Comparison of ENCODE assay signal across 22 cellular contexts in the genomic region with DNA sequence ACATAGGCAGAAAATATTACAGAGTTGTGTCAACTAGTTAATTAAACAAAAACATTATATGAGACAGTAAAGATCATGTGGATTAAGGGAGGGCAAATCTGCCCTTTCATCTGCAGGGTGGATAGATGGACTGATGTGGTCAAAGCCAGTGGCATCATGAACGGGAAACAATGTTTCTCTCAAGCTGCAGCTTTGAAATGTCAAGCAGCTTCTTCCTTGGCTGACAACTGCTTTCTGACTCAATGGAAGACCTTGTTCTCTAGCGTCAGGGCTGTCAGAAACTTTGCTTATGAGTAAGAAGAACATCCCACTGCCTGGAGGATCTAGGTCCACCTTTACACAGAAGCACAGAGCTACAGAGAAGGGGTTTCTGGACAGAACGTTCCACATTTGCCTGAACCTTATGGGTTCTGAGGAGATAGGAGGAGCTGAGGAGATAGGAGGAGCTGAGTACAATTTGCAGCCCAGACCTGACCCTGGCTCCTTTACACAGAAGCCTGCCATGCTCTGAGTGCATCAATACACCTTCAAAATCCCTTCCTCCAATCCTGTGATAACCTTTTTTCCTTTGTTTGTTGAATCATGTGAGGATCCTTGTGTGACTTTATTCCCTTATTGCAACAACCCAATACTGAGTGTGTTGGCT. TPM values are rescaled to one million over a fixed set of nuclear protein-coding genes. Genes with fewer than 3 reads are reported as not detected.
DNase-seq lines count a peak whose midpoint lies in the region; FAIRE-seq and TF ChIP-seq lines count a peak whose summit lies in the region.
"Had no signal": no experiment of that assay in that cellular context is flagged by ENCODE, and none has a peak within 500 bp of the region (broad histone marks: within the 10 kb centered on the region; RNA-seq: fewer than 3 reads in every experiment).

No MANE protein-coding gene starts in this region.

- dilution Hi-C loops in mammary epithelial cell (cut with HindIII; ENCODE audit: low sequenced_read_pairs), result no loop called here

- no peak overlapping the region for H3K27ac Mint-ChIP-seq in MCF 10A (ENCODE audit: low read depth, unreplicated experiment)
- H3K27ac Mint-ChIP-seq: CD8-positive, alpha-beta T cell had no signal

- TF ChIP-seq CTCF in mammary epithelial cell (conservative IDR thresholded peaks at IDR 0.05 in 1 of 2, IDR thresholded peaks at IDR 0.05 in 1 of 2; ENCODE audit: extremely low read depth in 1 of 2, insufficient read depth in 1 of 2, low read depth in 1 of 2, low read length in 2 of 2) (no peak), MCF 10A (IDR thresholded peaks at IDR 0.05; ENCODE audit: unreplicated experiment) (no peak), fibroblast of villous mesenchyme (IDR thresholded peaks at IDR 0.05; ENCODE audit: insufficient read depth, low read depth, low read length) (no peak)

- H3K9me3 ChIP-seq in mammary epithelial cell (replicated peaks; ENCODE audit: insufficient read depth, low read length), result no peaks in the 10 kb centered on the region

- no peaks in the 10 kb centered on the region for H3K4me1 Mint-ChIP-seq in MCF 10A (ENCODE audit: insufficient read depth, unreplicated experiment)

- H3K36me3 ChIP-seq in mammary epithelial cell (ENCODE audit: insufficient read depth, low read length), result no peaks in the 10 kb centered on the region

- no peak for FAIRE-seq in GM12891 (lab: Jason Lieb, UNC)
- FAIRE-seq: D721Med, GM12892, HepG2 had no signal

- in situ Hi-C loops in mammary epithelial cell (cut with MboI; ENCODE audit: low sequenced_read_pairs in 2 of 2) (loop anchor here in 1 of 2 donors (25.0 kb wide), 1 partner anchor 89 kb away; no protein-coding TSS in a partner anchor), SK-MEL-5 (cut with HindIII; ENCODE audit: low pct_unique_long_range_greater_than_20kb, low sequenced_read_pairs) (no loop called here)

- no peak overlapping the region for H3K4me3 Mint-ChIP-seq in MCF 10A (ENCODE audit: unreplicated experiment)
- H3K4me3 Mint-ChIP-seq: CD8-positive, alpha-beta T cell had no signal

- no peaks in the 10 kb centered on the region for H3K27me3 Mint-ChIP-seq in MCF 10A (ENCODE audit: insufficient read depth, unreplicated experiment)

- WGBS in mammary epithelial cell (ENCODE audit: low coverage, missing lambda C conversion rate), result 34% methylated on average over 3 of the region's 3 CpGs

- no peak overlapping the region for H3K4me2 ChIP-seq in mammary epithelial cell (ENCODE audit: insufficient read depth, low read depth, low read length)
- H3K4me2 ChIP-seq: KMS-11 had no signal

- CTCF ChIA-PET in mammary epithelial cell (lab: Charles Lee; ENCODE audit: low non-redundant PET) (interaction anchor here (0.7 kb wide), 1 partner anchor 1479 kb away, joined by 3 read pairs; no protein-coding TSS in a partner anchor), MCF 10A (lab: Yijun Ruan, JAX) (no interaction called here)

- H3K36me3 Mint-ChIP-seq in MCF 10A (ENCODE audit: insufficient read depth, unreplicated experiment), result no peaks in the 10 kb centered on the region
- H3K36me3 Mint-ChIP-seq: CD8-positive, alpha-beta T cell had no signal

- H3K4me1 ChIP-seq in mammary epithelial cell (ENCODE audit: insufficient read depth, low read length), result peaks cover 3% of the 10 kb centered on the region

- intact Hi-C loops in mammary epithelial cell (cut with micrococcal nuclease) (no loop called here), MCF 10A (cut with micrococcal nuclease) (no loop called here)

- TF ChIP-seq POLR2A in GM12891 (IDR thresholded peaks at IDR 0.05; ENCODE audit: low read depth, low read length), result no peak

- DNase-seq in mammary epithelial cell (peak; percentile 14), MCF 10A (ENCODE audit: unreplicated experiment) (no peak), SK-MEL-5 (ENCODE audit: low read depth, low spot score) (peak; percentile 94), fibroblast of villous mesenchyme (ENCODE audit: low read depth) (peak; percentile 9), GM12891 (ENCODE audit: insufficient read length, low spot score) (no peak), NCI-H2196 treated with DMSO at 0.1 percent for 48 hours (lab: John Stamatoyannopoulos, UW; ENCODE audit: unreplicated experiment) (no peak), NCI-H1105 (lab: John Stamatoyannopoulos, UW) (no peak)
- DNase-seq: CD8-positive, alpha-beta T cell; GF-D8; MM.1S; NCI-H1105 treated with DMSO at 0.1 percent for 48 hours; NCI-H1694 treated with DMSO at 0.1 percent for 48 hours; NCI-H2107; NCI-H69; NK-92 treated with Interleukin-12 subunit alpha and Interleukin-12 subunit beta, amount 100 ng/mL, for 24 hours; SHP77 had no signal

- no peaks in the 10 kb centered on the region for H3K27me3 ChIP-seq in mammary epithelial cell (ENCODE audit: insufficient read depth, low read length)

- H3K4me3 ChIP-seq in mammary epithelial cell (replicated peaks in 1 of 3; ENCODE audit: insufficient read depth in 1 of 3, low read depth in 2 of 3, low read length in 3 of 3) (no peak overlapping the region), fibroblast of villous mesenchyme (ENCODE audit: low read depth, low read length) (no peak overlapping the region)

- H3K9me3 Mint-ChIP-seq in MCF 10A (ENCODE audit: unreplicated experiment), result peaks cover 36% of the 10 kb centered on the region
- H3K9me3 Mint-ChIP-seq: CD8-positive, alpha-beta T cell had no signal

- no peak overlapping the region for H3K9ac ChIP-seq in mammary epithelial cell (ENCODE audit: insufficient read depth, low read length)
- H3K9ac ChIP-seq: KMS-11 had no signal

- H2AFZ ChIP-seq in mammary epithelial cell (ENCODE audit: low read depth, low read length), result no peak overlapping the region

- BruUV-seq in mammary epithelial cell (replicated peaks; lab: Mats Ljungman, UMichigan) (no TSS peak), MCF 10A (replicated peaks; lab: Mats Ljungman, UMichigan) (no TSS peak)

- H3K27ac ChIP-seq in mammary epithelial cell (ENCODE audit: insufficient read depth, low read depth, low read length), result no peak overlapping the region
- H3K27ac ChIP-seq: KMS-11 had no signal

- H3K79me2 ChIP-seq in mammary epithelial cell (ENCODE audit: insufficient read depth, low read length), result no peaks in the 10 kb centered on the region

- POLR2A ChIA-PET in MCF 10A (lab: Yijun Ruan, JAX), result no interaction called here

- no peaks in the 10 kb centered on the region for H4K20me1 ChIP-seq in mammary epithelial cell (ENCODE audit: insufficient read depth, low read length)

TF ChIP-seq in GM12891, 5 proteins besides CTCF, POLR2A, EP300 and RAD21:
- TF ChIP-seq POLR2AphosphoS5 (IDR thresholded peaks at IDR 0.05; ENCODE audit: low read depth, low read length) (no peak), TAF1 (IDR thresholded peaks at IDR 0.05; ENCODE audit: low read depth, low read length) (no peak), POU2F2 (IDR thresholded peaks at IDR 0.05; ENCODE audit: low read depth, low read length) (no peak), PAX5 (IDR thresholded peaks at IDR 0.05; ENCODE audit: insufficient read depth, low read length, severe bottlenecking) (no peak), SPI1 (IDR thresholded peaks at IDR 0.05; ENCODE audit: low read depth, low read length) (no peak)

RNA-seq across cellular contexts. Expression of gene CST5, which starts 6.1 kb away (rescaled TPM):
- total RNA-seq in mammary epithelial cell (not detected), MCF 10A (2022) (not detected in 2 replicates), fibroblast of villous mesenchyme (not detected in 2 replicates)
- polyA plus RNA-seq in mammary epithelial cell, result 0.14 TPM
- polyA minus RNA-seq in mammary epithelial cell, result not detected
- 0.26 TPM in 1 of 2 replicates, not detected in the other for total RNA-seq in SK-MEL-5 (2014; rRNA removed; shearing (Covaris generic))
- 0.14 TPM in 1 of 2 replicates, not detected in the other for polyA plus RNA-seq in SK-MEL-5 (2015; cell fraction: cytosol; rRNA removed)
- not detected in 2 replicates for polyA plus RNA-seq in SK-MEL-5 (2015; cell fraction: nucleus; rRNA removed)
- not detected for polyA plus RNA-seq in GM12891 (2012; ENCODE audit: low read depth, missing spikeins)
- total RNA-seq: CD8-positive, alpha-beta T cell; H4; HepG2; OCI-LY7 had no signal

RNA-seq across cellular contexts. Expression of gene CST2, which starts 47.0 kb away (rescaled TPM):
- total RNA-seq in mammary epithelial cell (not detected), MCF 10A (2022) (not detected in 2 replicates), fibroblast of villous mesenchyme (not detected in 2 replicates)
- polyA plus RNA-seq in mammary epithelial cell, result not detected
- polyA minus RNA-seq in mammary epithelial cell, result not detected
- not detected in 2 replicates for total RNA-seq in SK-MEL-5 (2014; rRNA removed; shearing (Covaris generic))
- 2.7 and 4.2 TPM in 2 replicates for polyA plus RNA-seq in SK-MEL-5 (2015; cell fraction: cytosol; rRNA removed)
- polyA plus RNA-seq in SK-MEL-5 (2015; cell fraction: nucleus; rRNA removed), result not detected in 2 replicates
- polyA plus RNA-seq in GM12891 (2012; ENCODE audit: low read depth, missing spikeins), result not detected
- total RNA-seq: CD8-positive, alpha-beta T cell; H4; HepG2; OCI-LY7 had no signal
- polyA plus RNA-seq: HepG2 had no signal

Comparison
In these comparisons a context has a peak if more than half of its experiments do, and no peak if none do; other contexts are left out.
1. DNase-seq: peak in mammary epithelial cell (single experiment), SK-MEL-5 (single experiment) and fibroblast of villous mesenchyme (single experiment); none in MCF 10A (single experiment), GM12891 (single experiment), NCI-H2196 treated with DMSO at 0.1 percent for 48 hours (single experiment) and NCI-H1105 (single experiment).